In the genomic region with DNA sequence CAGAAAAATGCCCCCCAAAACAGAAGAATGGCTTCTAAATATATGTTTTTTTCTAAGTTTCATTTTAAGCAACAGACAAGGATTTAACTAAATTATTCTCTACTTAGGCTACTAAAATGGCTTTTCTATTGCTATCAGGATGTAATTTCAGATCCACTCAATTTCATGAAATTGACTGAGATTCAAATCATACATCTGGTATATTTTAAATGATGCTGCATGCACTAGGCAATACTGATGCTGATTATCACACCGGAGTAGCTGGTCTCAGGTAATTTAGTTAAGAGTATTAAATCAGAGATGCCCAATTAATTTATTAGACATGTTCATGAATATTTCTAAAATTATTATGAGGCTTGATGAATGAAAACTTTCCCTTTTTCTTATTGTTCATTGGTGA, we compare ENCODE assay signal across 5 cellular contexts.
"Had no signal": no experiment of that assay in that cellular context is flagged by ENCODE, and none has a peak within 500 bp of the region (broad histone marks: within the 10 kb centered on the region; RNA-seq: fewer than 3 reads in every experiment).

No MANE protein-coding gene starts in this region.

- H3K27ac ChIP-seq: HL-60 had no signal

- DNase-seq: IMR-90, KBM-7 had no signal

- ATAC-seq: HepG2, K562 had no signal

- H3K4me3 ChIP-seq: K562 had no signal
